1 cellular context compared by ENCODE assay signal in genomic region chr5:180704362-180704761, GRCh38.
TF ChIP-seq lines count a peak whose summit lies in the region.

No MANE protein-coding gene starts in this region.

TF ChIP-seq in HEK293T, 16 proteins besides CTCF, POLR2A, EP300 and RAD21 (continued from another document):
- no peak for TF ChIP-seq FOXK2 (IDR thresholded peaks at IDR 0.05)
- no peak for TF ChIP-seq FOXA1 (IDR thresholded peaks at IDR 0.05)
- TF ChIP-seq CTBP1 (IDR thresholded peaks at IDR 0.05; ENCODE audit: borderline replicate concordance), result no peak
- no peak for TF ChIP-seq LEF1 (IDR thresholded peaks at IDR 0.05; ENCODE audit: borderline replicate concordance)
